9 cellular contexts compared by ENCODE assay signal in genomic region chr11:126385991-126386728, GRCh38. TPM values are rescaled to one million over a fixed set of nuclear protein-coding genes. Genes with fewer than 3 reads are reported as not detected.
A peak's percentile ranks its signal among the peaks of the same experiment; 100 is the strongest.
DNase-seq lines count a peak whose midpoint lies in the region; ATAC-seq and TF ChIP-seq lines count a peak whose summit lies in the region.
"Had no signal": no experiment of that assay in that cellular context is flagged by ENCODE, and none has a peak within 500 bp of the region (broad histone marks: within the 10 kb centered on the region; RNA-seq: fewer than 3 reads in every experiment).

No MANE protein-coding gene starts in this region.

- no TSS peak for BruUV-seq in Panc1 (replicated peaks; lab: Mats Ljungman, UMichigan)

- peaks cover 33 to 42% of the 10 kb centered on the region in 2 donors for H3K4me1 Mint-ChIP-seq in natural killer cell

- CTCF ChIA-PET in Panc1 (lab: Charles Lee), result no interaction called here

- intact Hi-C loops in Panc1 (cut with micrococcal nuclease; ENCODE audit: unreplicated experiment) (no loop called here), Right ventricle myocardium inferior (cut with DNase I) (no loop called here), natural killer cell (cut with micrococcal nuclease) (no loop called here), upper lobe of right lung (cut with DNase I) (no loop called here)

- H3K27me3 ChIP-seq in Panc1 (ENCODE audit: control insufficient read depth, insufficient read depth, low read length) (no peaks in the 10 kb centered on the region), upper lobe of right lung (no peaks in the 10 kb centered on the region), MG63 (no peaks in the 10 kb centered on the region)
- H3K27me3 ChIP-seq: adrenal gland had no signal

- no peak for TF ChIP-seq CTCF in Panc1 (IDR thresholded peaks at IDR 0.05)
- no peak for TF ChIP-seq CTCF in natural killer cell (IDR thresholded peaks at IDR 0.05)
- no peak for TF ChIP-seq CTCF in upper lobe of right lung (IDR thresholded peaks at IDR 0.05)

- H3K36me3 ChIP-seq in Panc1 (ENCODE audit: control insufficient read depth, insufficient read depth, low read length) (no peaks in the 10 kb centered on the region), upper lobe of right lung (no peaks in the 10 kb centered on the region), MG63 (no peaks in the 10 kb centered on the region; the same call in 1 of the 2 replicates)
- H3K36me3 ChIP-seq: adrenal gland had no signal

- DNase-seq in Panc1 (ENCODE audit: low read depth, low spot score) (no peak), Right ventricle myocardium inferior (ENCODE audit: missing footprints) (no peak), natural killer cell (no peak), upper lobe of right lung (no peak), hepatic stellate cell (ENCODE audit: low spot score) (no peak), MG63 (no peak)
- DNase-seq in stimulated activated CD4-positive, alpha-beta T cell treated with anti-CD3 and anti-CD28 coated beads, Interleukin-4, amount 100 ng/mL, for 1 hour, result no peak
- DNase-seq: foreskin melanocyte had no signal

- in situ Hi-C loops in Panc1 (cut with HindIII; ENCODE audit: low pct_unique_long_range_greater_than_20kb, low sequenced_read_pairs), result no loop called here

- H3K9me3 ChIP-seq in Panc1 (ENCODE audit: control insufficient read depth, insufficient read depth, low read depth, low read length) (no peaks in the 10 kb centered on the region), upper lobe of right lung (no peaks in the 10 kb centered on the region), MG63 (no peaks in the 10 kb centered on the region)
- H3K9me3 ChIP-seq: adrenal gland had no signal

- no peaks in the 10 kb centered on the region for H3K9me3 Mint-ChIP-seq in natural killer cell

- H3K27ac Mint-ChIP-seq in natural killer cell, result peak overlapping the region; percentile 76 to 92

- H3K36me3 Mint-ChIP-seq in natural killer cell, result no peaks in the 10 kb centered on the region

- H3K27me3 Mint-ChIP-seq in natural killer cell (ENCODE audit: low read depth in 2 of 2), result no peaks in the 10 kb centered on the region

- POLR2A ChIA-PET in Panc1 (lab: Charles Lee), result no interaction called here

- no peak overlapping the region for H3K4me3 Mint-ChIP-seq in natural killer cell

- H3K4me1 ChIP-seq in Panc1 (ENCODE audit: control insufficient read depth, insufficient read depth, low read length) (peaks cover 18% of the 10 kb centered on the region), upper lobe of right lung (peaks cover 16% of the 10 kb centered on the region)

- H3K4me3 ChIP-seq in Panc1 (ENCODE audit: low read depth in 2 of 2, low read length in 2 of 2), result no peak overlapping the region
- no peak overlapping the region for H3K4me3 ChIP-seq in upper lobe of right lung
- no peak overlapping the region for H3K4me3 ChIP-seq in MG63
- H3K4me3 ChIP-seq: adrenal gland had no signal

- ATAC-seq in Panc1 (0 out of 2 replicates have a peak, but pooled peaks have one; percentile 8), Right ventricle myocardium inferior (peak; percentile 11), natural killer cell (peak; percentile 30 to 51 (median 32)), upper lobe of right lung (no peak)

- H3K27ac ChIP-seq in Panc1 (ENCODE audit: low read length), result peak overlapping the region; percentile 51; the same call in 1 of the 2 replicates
- peak overlapping the region; percentile 42 for H3K27ac ChIP-seq in upper lobe of right lung

RNA-seq across cellular contexts. Expression of gene ST3GAL4, which starts 30.7 kb away (rescaled TPM):
- total RNA-seq in Panc1 (2021; ENCODE audit: unreplicated experiment) (56.6 TPM), Right ventricle myocardium inferior (45.1 TPM), natural killer cell (10 to 100 TPM; 43.3 to 57.6 (median 47.3) TPM), upper lobe of right lung (39.2 TPM)
- polyA plus RNA-seq in Panc1 (2012; ENCODE audit: insufficient read length), result 51.1 TPM
- total RNA-seq in MG63 (2014; rRNA removed; shearing (Covaris generic); ENCODE audit: low replicate concordance), result 44.1 and 57.9 TPM in 2 replicates
